ENCODE assay signal across 27 cellular contexts in genomic region chr11:116916052-116916451, GRCh38.
"Had no signal": no experiment of that assay in that cellular context is flagged by ENCODE, and none has a peak within 500 bp of the region (broad histone marks: within the 10 kb centered on the region; RNA-seq: fewer than 3 reads in every experiment).

No MANE protein-coding gene starts in this region.

- H3K4me2 ChIP-seq: hepatocyte, smooth muscle cell had no signal

- H3K27me3 Mint-ChIP-seq: activated CD4-positive, alpha-beta memory T cell treated with anti-CD3 and anti-CD28 coated beads for 36 hours; activated CD4-positive, alpha-beta T cell treated with anti-CD3 and anti-CD28 coated beads, Interleukin-2, amount 10 ng/mL, durations not matched to agents 24 days and 14 days; naive thymus-derived CD4-positive, alpha-beta T cell; stimulated activated naive B cell treated with anti-CD40 and anti-IgM and Interleukin-4, amounts not matched to agents 10 μg/mL and 1 μg/mL and 100 μg/mL, for 72 hours; T-helper 17 cell had no signal

- DNase-seq: activated CD4-positive, alpha-beta memory T cell treated with anti-CD3 and anti-CD28 coated beads for 36 hours; activated CD4-positive, alpha-beta T cell treated with anti-CD3 and anti-CD28 coated beads, Interleukin-2, amount 10 ng/mL, durations not matched to agents 24 days and 14 days; activated CD4-positive, CD25-positive, alpha-beta regulatory T cell treated with anti-CD3 and anti-CD28 coated beads, Interleukin-2, amount 50 U/mL, for 72 hours; activated CD8-positive, alpha-beta memory T cell treated with anti-CD3 and anti-CD28 coated beads, Interleukin-2, amount 50 U/mL, for 4 hours; activated effector memory CD4-positive, alpha-beta T cell treated with anti-CD3 and anti-CD28 coated beads, Interleukin-2, amount 50 U/mL, for 16 hours; activated naive CD4-positive, alpha-beta T cell treated with anti-CD3 and anti-CD28 coated beads, Interleukin-2, amount 50 U/mL, for 16 hours; activated T-cell treated with anti-CD3 and anti-CD28 coated beads, Interleukin-2, amount 50 U/mL, for 1 hour; amniotic stem cell; brain microvascular endothelial cell; gastrocnemius medialis; left colon; mammary epithelial cell; naive thymus-derived CD4-positive, alpha-beta T cell; nucleus accumbens; pancreas; psoas muscle; sigmoid colon; stimulated activated CD4-positive, alpha-beta T cell treated with anti-CD3 and anti-CD28 coated beads, Interleukin-1b, Interleukin-23, amount 100 ng/mL, for 48 hours; stimulated activated naive B cell treated with anti-CD40 and anti-IgM and Interleukin-4, amounts not matched to agents 10 μg/mL and 1 μg/mL and 100 μg/mL, for 72 hours; stomach; T-helper 17 cell; T1000; tibial artery had no signal

- H3K4me3 ChIP-seq: esophagus muscularis mucosa, gastrocnemius medialis, hepatocyte, pancreas, psoas muscle, sigmoid colon, smooth muscle cell, stomach, tibial artery had no signal

- H3K9me3 ChIP-seq: esophagus muscularis mucosa, gastrocnemius medialis, pancreas, psoas muscle, sigmoid colon, stomach, tibial artery had no signal

- H3K27me3 ChIP-seq: brain microvascular endothelial cell, esophagus muscularis mucosa, gastrocnemius medialis, hepatocyte, pancreas, sigmoid colon, stomach, tibial artery had no signal

- H3K9me3 Mint-ChIP-seq: activated CD4-positive, alpha-beta memory T cell treated with anti-CD3 and anti-CD28 coated beads for 36 hours; activated CD4-positive, alpha-beta T cell treated with anti-CD3 and anti-CD28 coated beads, Interleukin-2, amount 10 ng/mL, durations not matched to agents 24 days and 14 days; activated T-helper 1 cell treated with anti-CD3 and anti-CD28 coated beads, Interleukin-12 subunit alpha, Interleukin-12 subunit beta, Interleukin-2, Interleukin-4 antibody, amounts not matched to agents 30 ng/mL and 10 ng/mL and 1 ng/mL, durations not matched to agents 14 hours and 24 hours and 36 hours; naive thymus-derived CD4-positive, alpha-beta T cell; stimulated activated naive B cell treated with anti-CD40 and anti-IgM and Interleukin-4, amounts not matched to agents 10 μg/mL and 1 μg/mL and 100 μg/mL, for 72 hours had no signal

- ATAC-seq: gastrocnemius medialis; left colon; naive thymus-derived CD4-positive, alpha-beta T cell; pancreas; psoas muscle; T-helper 17 cell had no signal

- H2AFZ ChIP-seq: hepatocyte had no signal

- H3K36me3 ChIP-seq: brain microvascular endothelial cell, esophagus muscularis mucosa, gastrocnemius medialis, pancreas, sigmoid colon, tibial artery had no signal

- H3K27ac Mint-ChIP-seq: activated CD4-positive, alpha-beta memory T cell treated with anti-CD3 and anti-CD28 coated beads for 36 hours; activated CD4-positive, alpha-beta T cell treated with anti-CD3 and anti-CD28 coated beads, Interleukin-2, amount 10 ng/mL, durations not matched to agents 24 days and 14 days; activated T-helper 1 cell treated with anti-CD3 and anti-CD28 coated beads, Interleukin-12 subunit alpha, Interleukin-12 subunit beta, Interleukin-2, Interleukin-4 antibody, amounts not matched to agents 30 ng/mL and 10 ng/mL and 1 ng/mL, durations not matched to agents 14 hours and 24 hours and 36 hours; stimulated activated naive B cell treated with anti-CD40 and anti-IgM and Interleukin-4, amounts not matched to agents 10 μg/mL and 1 μg/mL and 100 μg/mL, for 72 hours; T-helper 17 cell had no signal

- H3K4me1 ChIP-seq: pancreas had no signal

- H3K4me3 Mint-ChIP-seq: activated CD4-positive, alpha-beta memory T cell treated with anti-CD3 and anti-CD28 coated beads for 36 hours; activated CD4-positive, alpha-beta T cell treated with anti-CD3 and anti-CD28 coated beads, Interleukin-2, amount 10 ng/mL, durations not matched to agents 24 days and 14 days; activated T-helper 1 cell treated with anti-CD3 and anti-CD28 coated beads, Interleukin-12 subunit alpha, Interleukin-12 subunit beta, Interleukin-2, Interleukin-4 antibody, amounts not matched to agents 30 ng/mL and 10 ng/mL and 1 ng/mL, durations not matched to agents 14 hours and 24 hours and 36 hours; naive thymus-derived CD4-positive, alpha-beta T cell; stimulated activated naive B cell treated with anti-CD40 and anti-IgM and Interleukin-4, amounts not matched to agents 10 μg/mL and 1 μg/mL and 100 μg/mL, for 72 hours; T-helper 17 cell had no signal

- H3K27ac ChIP-seq: brain microvascular endothelial cell, esophagus muscularis mucosa, gastrocnemius medialis, hepatocyte, pancreas, psoas muscle, sigmoid colon, stomach, tibial artery had no signal
